ENCODE assay signal across 14 cellular contexts in the genomic region with DNA sequence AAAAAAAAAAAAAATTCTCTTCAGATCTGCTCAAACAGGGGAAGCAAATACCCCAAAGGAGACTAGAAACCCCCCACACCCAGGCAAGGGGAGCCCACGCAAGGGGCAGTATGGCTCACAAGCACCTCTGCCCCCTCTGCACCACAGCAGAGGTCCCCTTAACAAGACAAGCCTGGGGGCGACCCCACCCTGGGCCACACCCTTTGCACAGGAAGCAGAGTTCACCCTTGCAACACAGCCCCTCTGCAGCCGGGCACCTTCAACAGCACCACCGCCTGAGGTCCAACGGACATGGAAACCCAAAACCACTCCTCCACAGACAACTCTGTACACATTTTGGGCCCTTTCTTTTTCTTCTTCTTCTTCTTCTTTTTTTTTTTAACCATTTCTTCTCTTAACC. TPM values are rescaled to one million over a fixed set of nuclear protein-coding genes. Genes with fewer than 3 reads are reported as not detected.
DNase-seq lines count a peak whose midpoint lies in the region; ATAC-seq, FAIRE-seq and TF ChIP-seq lines count a peak whose summit lies in the region.
"Had no signal": no experiment of that assay in that cellular context is flagged by ENCODE, and none has a peak within 500 bp of the region (broad histone marks: within the 10 kb centered on the region; RNA-seq: fewer than 3 reads in every experiment).

No MANE protein-coding gene starts in this region.

- H3K9ac ChIP-seq in kidney (ENCODE audit: low read length in 2 of 2), result no peak overlapping the region

- peaks cover 69% of the 10 kb centered on the region for H3K4me1 Mint-ChIP-seq in activated naive CD8-positive, alpha-beta T cell (ENCODE audit: low read depth)
- peaks cover 54% of the 10 kb centered on the region for H3K4me1 Mint-ChIP-seq in activated naive CD8-positive, alpha-beta T cell treated with anti-CD3 and anti-CD28 coated beads for 36 hours
- peaks cover 60 to 76% (median 75%) of the 10 kb centered on the region in 3 donors for H3K4me1 Mint-ChIP-seq in T-cell

- no peaks in the 10 kb centered on the region for H3K27me3 Mint-ChIP-seq in activated naive CD8-positive, alpha-beta T cell
- no peaks in the 10 kb centered on the region for H3K27me3 Mint-ChIP-seq in activated naive CD8-positive, alpha-beta T cell treated with anti-CD3 and anti-CD28 coated beads for 36 hours
- no peaks in the 10 kb centered on the region for H3K27me3 Mint-ChIP-seq in T-cell

- intact Hi-C loops in kidney (cut with DNase I), result no loop called here

- H3K27ac Mint-ChIP-seq in activated naive CD8-positive, alpha-beta T cell, result no peak overlapping the region
- no peak overlapping the region for H3K27ac Mint-ChIP-seq in activated naive CD8-positive, alpha-beta T cell treated with anti-CD3 and anti-CD28 coated beads for 36 hours
- peak overlapping the region; percentile 68 to 82 for H3K27ac Mint-ChIP-seq in T-cell

- H3K4me1 ChIP-seq in kidney (ENCODE audit: control insufficient read depth in 1 of 2, insufficient read depth in 1 of 2, low read depth in 1 of 2, low read length in 2 of 2), result no peaks in the 10 kb centered on the region
- H3K4me1 ChIP-seq: prostate gland had no signal

- H3K36me3 ChIP-seq in kidney (ENCODE audit: control insufficient read depth in 1 of 2, insufficient read depth in 2 of 2, low read length in 2 of 2), result no peaks in the 10 kb centered on the region
- H3K36me3 ChIP-seq: prostate gland had no signal

- H3K27ac ChIP-seq in kidney (ENCODE audit: low read depth in 2 of 2, low read length in 2 of 2), result no peak overlapping the region
- H3K27ac ChIP-seq: esophagus muscularis mucosa, hepatocyte, prostate gland had no signal

- H3K9me3 Mint-ChIP-seq in activated naive CD8-positive, alpha-beta T cell (ENCODE audit: low read depth), result no peaks in the 10 kb centered on the region
- H3K9me3 Mint-ChIP-seq in activated naive CD8-positive, alpha-beta T cell treated with anti-CD3 and anti-CD28 coated beads for 36 hours, result no peaks in the 10 kb centered on the region
- no peaks in the 10 kb centered on the region for H3K9me3 Mint-ChIP-seq in T-cell
- H3K9me3 Mint-ChIP-seq: activated naive CD4-positive, alpha-beta T cell treated with anti-CD3 and anti-CD28 coated beads, Interleukin-2, amount 50 U/mL, for 72 hours had no signal

- no peak for DNase-seq in activated naive CD8-positive, alpha-beta T cell treated with anti-CD3 and anti-CD28 coated beads for 36 hours
- peak in 3 of 34 experiments; percentile 27 to 36 (median 31) for DNase-seq in T-cell
- DNase-seq in left lobe of liver (ENCODE audit: low spot score), result no peak
- DNase-seq in central memory CD4-positive, alpha-beta T cell, result no peak
- no peak for DNase-seq in NCI-H2107 treated with DMSO at 0.1 percent for 48 hours (lab: John Stamatoyannopoulos, UW; ENCODE audit: unreplicated experiment)
- no peak for DNase-seq in kidney
- DNase-seq: NCI-H187, NCI-H526 treated with DMSO at 0.1 percent for 48 hours had no signal

- no peak for TF ChIP-seq CTCF in kidney (IDR thresholded peaks at IDR 0.05; ENCODE audit: borderline replicate concordance, extremely low read depth, insufficient read depth)

- no peak overlapping the region for H3K4me3 ChIP-seq in kidney (ENCODE audit: low read length in 2 of 2)
- H3K4me3 ChIP-seq: esophagus muscularis mucosa, hepatocyte, prostate gland had no signal

- no peaks in the 10 kb centered on the region for H3K9me3 ChIP-seq in kidney (ENCODE audit: control insufficient read depth in 1 of 2, low read length in 2 of 2)
- H3K9me3 ChIP-seq: esophagus muscularis mucosa, prostate gland had no signal

- ATAC-seq in T-cell (replicated peaks in 1 of 4) (peak; percentile 62 to 82 (median 72)), left lobe of liver (peak; percentile 33), GM21576 (IDR thresholded peaks at IDR 0.05; ENCODE audit: unreplicated experiment) (no peak)
- ATAC-seq: activated naive CD4-positive, alpha-beta T cell treated with anti-CD3 and anti-CD28 coated beads, Interleukin-2, amount 50 U/mL, for 72 hours had no signal

- no peaks in the 10 kb centered on the region for H3K36me3 Mint-ChIP-seq in activated naive CD8-positive, alpha-beta T cell
- peaks cover 26% of the 10 kb centered on the region for H3K36me3 Mint-ChIP-seq in activated naive CD8-positive, alpha-beta T cell treated with anti-CD3 and anti-CD28 coated beads for 36 hours
- peaks cover 14% of the 10 kb centered on the region for H3K36me3 Mint-ChIP-seq in T-cell

- POLR2A ChIA-PET in T-cell (lab: Charles Lee), result no interaction called here

- FAIRE-seq in kidney (lab: Jason Lieb, UNC), result no peak

- H3K4me3 Mint-ChIP-seq in activated naive CD8-positive, alpha-beta T cell, result peak overlapping the region; percentile 59
- no peak overlapping the region for H3K4me3 Mint-ChIP-seq in activated naive CD8-positive, alpha-beta T cell treated with anti-CD3 and anti-CD28 coated beads for 36 hours
- peak overlapping the region; percentile 17 to 79 (median 46) for H3K4me3 Mint-ChIP-seq in T-cell

- CTCF ChIA-PET in T-cell (lab: Charles Lee), result interaction anchor here in 1 of 2 donors (1.0 kb wide), 1 partner anchor 9 kb away, joined by 3 read pairs; no protein-coding TSS in a partner anchor

RNA-seq across cellular contexts. Expression of gene AXIN1, which starts 12.8 kb away (rescaled TPM):
- 10 to 100 TPM; 23.9 to 24.6 TPM for total RNA-seq in activated naive CD8-positive, alpha-beta T cell treated with anti-CD3 and anti-CD28 coated beads for 36 hours
- total RNA-seq in T-cell (10 to 100 TPM; 38.5 to 58.9 (median 50.4) TPM), left lobe of liver (8.5 TPM), kidney (24.6 TPM)
- 9.7 TPM for polyA plus RNA-seq in kidney (ENCODE audit: insufficient read depth, low read depth, low replicate concordance)

RNA-seq across cellular contexts. Expression of gene MRPL28, which starts 30.7 kb away (rescaled TPM):
- total RNA-seq in activated naive CD8-positive, alpha-beta T cell treated with anti-CD3 and anti-CD28 coated beads for 36 hours, result 10 to 100 TPM; 89.3 to 94.8 TPM
- total RNA-seq in T-cell (10 to 100 TPM; 29.3 to 43.8 (median 34.5) TPM), left lobe of liver (36.1 TPM), kidney (59.1 TPM)
- 201 TPM for polyA plus RNA-seq in kidney (ENCODE audit: insufficient read depth, low read depth, low replicate concordance)

RNA-seq across cellular contexts. Expression of gene PGAP6, which starts 42.1 kb away (rescaled TPM):
- 10 to 100 TPM; 22.8 to 24.1 TPM for total RNA-seq in activated naive CD8-positive, alpha-beta T cell treated with anti-CD3 and anti-CD28 coated beads for 36 hours
- total RNA-seq in T-cell (100 to 1,000 TPM in 4 of 5 donors, 10 to 100 TPM in 1; 34.9 to 143 (median 122) TPM), left lobe of liver (32.6 TPM), kidney (65.0 TPM)
- polyA plus RNA-seq in kidney (ENCODE audit: insufficient read depth, low read depth, low replicate concordance), result 144 TPM

RNA-seq across cellular contexts. Expression of gene PDIA2, which starts 56.7 kb away (rescaled TPM):
- not detected for total RNA-seq in activated naive CD8-positive, alpha-beta T cell treated with anti-CD3 and anti-CD28 coated beads for 36 hours
- total RNA-seq in T-cell (under 1 TPM in 3 of 5 donors, not detected in 2; 0.38 to 0.54 (median 0.53) TPM), left lobe of liver (0.23 TPM), kidney (not detected)
- not detected for polyA plus RNA-seq in kidney (ENCODE audit: insufficient read depth, low read depth, low replicate concordance)
- total RNA-seq: activated naive CD4-positive, alpha-beta T cell treated with anti-CD3 and anti-CD28 coated beads, Interleukin-2, amount 50 U/mL, for 72 hours; hepatocyte had no signal

RNA-seq across cellular contexts. Expression of gene NME4, which starts 57.3 kb away (rescaled TPM):
- 10 to 100 TPM; 15.6 to 17.3 TPM for total RNA-seq in activated naive CD8-positive, alpha-beta T cell treated with anti-CD3 and anti-CD28 coated beads for 36 hours
- total RNA-seq in T-cell (10 to 100 TPM; 32.5 to 48.4 (median 41.3) TPM), left lobe of liver (64.9 TPM), kidney (56.6 TPM)
- polyA plus RNA-seq in kidney (ENCODE audit: insufficient read depth, low read depth, low replicate concordance), result 100 TPM

Comparison
In these comparisons a context has a peak if more than half of its experiments do, and no peak if none do; other contexts are left out.
1. H3K27ac Mint-ChIP-seq: peak in T-cell (2 of 2); none in activated naive CD8-positive, alpha-beta T cell (single experiment) and activated naive CD8-positive, alpha-beta T cell treated with anti-CD3 and anti-CD28 coated beads for 36 hours (single experiment).